21 cellular contexts compared by ENCODE assay signal in the genomic region with DNA sequence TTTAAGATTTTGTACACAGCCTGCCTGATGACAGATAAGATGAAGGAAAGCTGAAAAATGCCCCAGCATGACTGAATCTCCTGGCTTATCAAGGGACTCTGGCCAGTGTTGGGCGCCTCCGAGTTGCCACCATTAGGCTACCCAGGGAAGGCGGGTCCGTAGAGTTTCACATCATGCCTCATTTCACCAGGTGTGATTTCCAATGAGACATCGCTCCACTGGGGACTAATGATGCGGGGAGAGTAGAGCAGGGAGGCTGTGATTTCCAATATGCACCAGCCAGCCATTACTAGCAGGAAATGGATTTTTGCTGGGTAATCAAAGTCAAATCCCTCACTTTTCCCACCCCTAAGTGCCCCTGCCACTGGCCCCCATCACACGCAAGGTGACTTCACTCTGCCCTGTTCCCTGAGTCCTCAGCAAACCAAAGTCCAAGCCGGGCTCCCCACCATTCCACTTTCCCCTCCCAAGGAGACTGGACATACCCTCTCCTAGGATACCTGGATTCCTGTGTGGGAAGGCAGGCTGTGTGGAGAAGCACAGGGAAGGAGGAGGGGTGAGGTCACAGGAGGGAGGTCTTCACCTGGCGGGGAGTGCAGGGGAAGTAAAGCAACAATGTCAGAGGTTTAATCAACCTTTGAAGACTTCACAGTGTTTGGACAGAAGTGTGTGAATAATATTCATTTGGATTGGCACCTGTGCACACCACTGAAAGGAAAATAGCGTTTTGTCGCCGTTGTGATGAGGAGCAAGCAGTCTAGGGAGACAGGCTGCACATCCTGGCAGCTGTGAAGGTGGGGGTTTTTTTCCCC.
"Had no signal": no experiment of that assay in that cellular context is flagged by ENCODE, and none has a peak within 500 bp of the region (broad histone marks: within the 10 kb centered on the region; RNA-seq: fewer than 3 reads in every experiment).

No MANE protein-coding gene starts in this region.

- H3K4me3 ChIP-seq: gastrocnemius medialis, hepatocyte, lower lobe of right lung, prostate gland, sigmoid colon, thoracic aorta, tibial nerve, upper lobe of left lung had no signal

- H3K27me3 ChIP-seq: gastrocnemius medialis, hepatocyte, neutrophil, sigmoid colon, tibial nerve, upper lobe of left lung had no signal

- H3K9me3 ChIP-seq: gastrocnemius medialis, lower lobe of right lung, neutrophil, prostate gland, sigmoid colon had no signal

- H3K36me3 ChIP-seq: gastrocnemius medialis, lower lobe of right lung, neutrophil, prostate gland, sigmoid colon, thoracic aorta, tibial nerve, upper lobe of left lung had no signal

- H3K4me1 ChIP-seq: gastrocnemius medialis, lower lobe of right lung, prostate gland, sigmoid colon, tibial nerve, upper lobe of left lung had no signal

- DNase-seq: cortex of kidney; effector CD4-positive, alpha-beta T cell; foreskin fibroblast; gastrocnemius medialis; left cardiac atrium; left ventricle myocardium superior; lower lobe of right lung; naive thymus-derived CD8-positive, alpha-beta T cell; nephron progenitor cell; right cardiac atrium; sigmoid colon; stimulated activated CD4-positive, alpha-beta T cell treated with anti-CD3 and anti-CD28 coated beads, Interleukin-4, amount 100 ng/mL, for 4 hours; stimulated activated naive B cell treated with anti-CD40 and anti-IgM and Interleukin-4, amounts not matched to agents 10 μg/mL and 1 μg/mL and 100 μg/mL, for 72 hours; upper lobe of left lung had no signal

- H3K27ac ChIP-seq: epithelial cell of prostate, gastrocnemius medialis, hepatocyte, lower lobe of right lung, neutrophil, prostate gland, sigmoid colon, thoracic aorta, tibial nerve, upper lobe of left lung had no signal

- ATAC-seq: esophagus mucosa; gastrocnemius medialis; left cardiac atrium; left ventricle myocardium superior; naive thymus-derived CD8-positive, alpha-beta T cell; right cardiac atrium; stimulated activated naive B cell treated with anti-CD40 and anti-IgM and Interleukin-4, amounts not matched to agents 10 μg/mL and 1 μg/mL and 100 μg/mL, for 72 hours had no signal
